In the genomic region with DNA sequence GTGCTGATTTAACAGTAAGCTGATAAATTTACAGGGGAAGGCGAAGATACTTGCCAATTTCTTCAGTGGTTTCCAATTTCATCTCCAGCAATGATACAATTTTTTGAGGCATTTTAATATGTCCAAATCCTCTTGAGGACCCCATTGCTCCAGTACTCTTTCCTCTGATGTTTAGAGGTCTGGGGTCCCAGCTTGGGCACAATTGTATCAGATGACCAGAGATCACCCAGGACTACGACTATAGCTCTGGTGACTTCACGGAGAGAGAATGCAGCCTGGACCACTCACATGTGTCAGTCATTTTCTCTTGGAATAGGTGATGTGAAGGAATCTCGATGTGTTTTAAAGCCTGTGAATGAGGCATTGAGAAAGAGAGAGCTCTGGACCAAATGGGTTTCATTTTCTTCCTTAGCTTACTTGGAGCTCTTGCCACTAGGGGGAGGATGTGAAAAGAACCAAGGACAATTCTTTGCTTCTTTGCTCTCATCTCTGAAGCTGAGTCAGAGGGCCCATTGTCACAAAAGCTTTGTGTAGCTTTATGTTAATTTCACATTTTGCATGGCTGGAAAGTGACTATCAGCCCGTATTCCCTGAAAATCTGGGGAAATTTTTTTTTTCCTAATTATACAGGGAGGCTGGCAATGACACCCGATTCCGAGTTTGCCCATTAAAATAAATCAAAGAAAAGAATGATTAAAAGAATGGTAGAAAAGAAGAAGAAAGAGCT, we compare ENCODE assay signal across 8 cellular contexts. TPM values are rescaled to one million over a fixed set of nuclear protein-coding genes. Genes with fewer than 3 reads are reported as not detected.
A peak's percentile ranks its signal among the peaks of the same experiment; 100 is the strongest.
DNase-seq lines count a peak whose midpoint lies in the region; ATAC-seq and TF ChIP-seq lines count a peak whose summit lies in the region.

No MANE protein-coding gene starts in this region.

- TF ChIP-seq POLR2A in GM18505 (IDR thresholded peaks at IDR 0.05; ENCODE audit: borderline replicate concordance, extremely low read depth, insufficient read depth, insufficient read length) = no peak

- DNase-seq in CD14-positive monocyte (ENCODE audit: low spot score) (no peak), NCI-H2196 (lab: John Stamatoyannopoulos, UW; ENCODE audit: unreplicated experiment) (peak; percentile 31), fibroblast of peridontal ligament (ENCODE audit: extremely low read depth) (peak; percentile 83), NCI-H2029 (lab: John Stamatoyannopoulos, UW) (no peak)
- DNase-seq in activated CD4-positive, alpha-beta T cell treated with anti-CD3 and anti-CD28 coated beads, Interleukin-2, amount 50 U/mL, for 4 hours = peak; percentile 3 to 7

- no peak overlapping the region for H3K27ac Mint-ChIP-seq in CD14-positive monocyte

- no peaks in the 10 kb centered on the region for H3K36me3 Mint-ChIP-seq in CD14-positive monocyte

- peaks cover 10% of the 10 kb centered on the region for H3K4me1 ChIP-seq in neuron (ENCODE audit: insufficient read depth, low read length)

- no peaks in the 10 kb centered on the region for H3K36me3 ChIP-seq in neuron (ENCODE audit: insufficient read depth, low read length)

- intact Hi-C loops in CD14-positive monocyte (cut with micrococcal nuclease) = no loop called here

- no peaks in the 10 kb centered on the region for H3K9me3 ChIP-seq in neuron (ENCODE audit: low read length)

- peak overlapping the region; percentile 2 for H3K4me3 ChIP-seq in neuron (ENCODE audit: low read length)

- no peaks in the 10 kb centered on the region for H3K27me3 ChIP-seq in neuron (ENCODE audit: insufficient read depth, low read length)

- ATAC-seq in GM18505 (IDR thresholded peaks at IDR 0.05; ENCODE audit: unreplicated experiment) (peak; percentile 76), HG03039 (IDR thresholded peaks at IDR 0.05; ENCODE audit: unreplicated experiment) (peak; percentile 67)

- TF ChIP-seq CTCF in CD14-positive monocyte (IDR thresholded peaks at IDR 0.05) = peak; percentile 80

- H3K4me3 Mint-ChIP-seq in CD14-positive monocyte = peak overlapping the region in 1 of 2 donors; percentile 71

- peaks cover 13% of the 10 kb centered on the region for H3K4me1 Mint-ChIP-seq in CD14-positive monocyte

- H3K9me3 Mint-ChIP-seq in CD14-positive monocyte = no peaks in the 10 kb centered on the region

- peaks cover 2 to 5% (median 3%) of the 10 kb centered on the region in 3 donors for H3K27me3 Mint-ChIP-seq in CD14-positive monocyte (ENCODE audit: low read depth in 3 of 3)

- H2AFZ ChIP-seq in neuron (ENCODE audit: low read depth, low read length) = peak overlapping the region; percentile 37

RNA-seq across cellular contexts. Expression of a gene that starts 6.7 kb away (rescaled TPM):
- 10 to 100 TPM; 39.6 to 46.2 TPM for polyA plus RNA-seq in CD14-positive monocyte

Comparison
In these comparisons a context has a peak if more than half of its experiments do, and no peak if none do; other contexts are left out.
1. DNase-seq: peak in NCI-H2196 (single experiment), activated CD4-positive, alpha-beta T cell treated with anti-CD3 and anti-CD28 coated beads, Interleukin-2, amount 50 U/mL, for 4 hours (2 of 2) and fibroblast of peridontal ligament (single experiment); none in CD14-positive monocyte (single experiment) and NCI-H2029 (single experiment).